8 cellular contexts compared by ENCODE assay signal in genomic region chr11:115504279-115505158, GRCh38. TPM values are rescaled to one million over a fixed set of nuclear protein-coding genes. Genes with fewer than 3 reads are reported as not detected.
DNase-seq lines count a peak whose midpoint lies in the region; ATAC-seq and TF ChIP-seq lines count a peak whose summit lies in the region.

CADM1 (minus strand) TSS chr11:115504415.

- TF ChIP-seq CTCF in chondrocyte (IDR thresholded peaks at IDR 0.05) (peak; percentile 83), spleen (IDR thresholded peaks at IDR 0.05 in 8 of 11, conservative IDR thresholded peaks at IDR 0.05 in 3 of 11) (peak; percentile 7 to 84 (median 76))

- ATAC-seq in HG02642 (IDR thresholded peaks at IDR 0.05; ENCODE audit: poor library complexity, unreplicated experiment) = peak; percentile 76
- ATAC-seq in HG03469 (IDR thresholded peaks at IDR 0.05; ENCODE audit: unreplicated experiment) = no peak

- intact Hi-C loops in spleen (cut with DNase I; ENCODE audit: low total_unique reads) = loop anchor here (10.0 kb wide), 1 partner anchor 170 kb away; no protein-coding TSS in a partner anchor

- peaks cover 0 to 89% (median 48%) of the 10 kb centered on the region in 7 donors for H3K27me3 ChIP-seq in spleen (replicated peaks in 1 of 7)

- H3K4me3 Mint-ChIP-seq in chondrocyte (ENCODE audit: unreplicated experiment) = peak within 1 kb of the TSS; percentile 95

- H3K9me3 ChIP-seq in spleen = no peaks in the 10 kb centered on the region

- peak in 1 of 3 donors; percentile 35 for TF ChIP-seq POLR2A in spleen (IDR thresholded peaks at IDR 0.05)

- 2 to 4% (median 2%) methylated on average over 43 to 76 of the region's 76 CpGs for WGBS in spleen, 5 donors

- H3K9me3 Mint-ChIP-seq in chondrocyte (ENCODE audit: low read depth) = no peaks in the 10 kb centered on the region

- H3K36me3 ChIP-seq in spleen = no peaks in the 10 kb centered on the region

- peaks cover 13% of the 10 kb centered on the region for H3K4me1 Mint-ChIP-seq in chondrocyte (ENCODE audit: low read depth)

- H3K27ac ChIP-seq in spleen = peak within 1 kb of the TSS; percentile 13 to 77 (median 58)

- H3K4me3 ChIP-seq in spleen = peak within 1 kb of the TSS; percentile 47 to 70 (median 52)

- DNase-seq in DMS79 (lab: John Stamatoyannopoulos, UW) (peak; percentile 99), NCI-H2107 (lab: John Stamatoyannopoulos, UW) (peak; percentile 92), chondrocyte (ENCODE audit: low spot score) (peak; percentile 97), islet precursor cell (peak; percentile 99), spleen (peak; percentile 92)
- peak; percentile 51 for DNase-seq in activated CD4-positive, alpha-beta T cell treated with anti-CD3 and anti-CD28 coated beads for 1 hour

- H3K4me1 ChIP-seq in spleen = peaks cover 0 to 45% (median 22%) of the 10 kb centered on the region in 6 donors

- no peaks in the 10 kb centered on the region for H3K36me3 Mint-ChIP-seq in chondrocyte (ENCODE audit: low read depth)

- H3K27me3 Mint-ChIP-seq in chondrocyte (ENCODE audit: low read depth) = peaks cover 28% of the 10 kb centered on the region

- H3K27ac Mint-ChIP-seq in chondrocyte (ENCODE audit: unreplicated experiment) = peak within 1 kb of the TSS; percentile 85

RNA-seq across cellular contexts. Expression of gene CADM1, which starts in this region (rescaled TPM):
- total RNA-seq in chondrocyte (14.6 to 30.0 TPM (median 29.0 TPM) in 3 replicates), spleen (10 to 100 TPM in 5 of 7 donors, 1 to 10 TPM in 2; 9.5 to 18.8 (median 12.0) TPM)
- polyA plus RNA-seq in spleen = 1 to 10 TPM; 1.4 to 3.4 (median 2.1) TPM
